Comparison of ENCODE assay signal across 28 cellular contexts in genomic region chr3:13157986-13158385, GRCh38.
"Had no signal": no experiment of that assay in that cellular context is flagged by ENCODE, and none has a peak within 500 bp of the region (broad histone marks: within the 10 kb centered on the region; RNA-seq: fewer than 3 reads in every experiment).

No MANE protein-coding gene starts in this region.

- ATAC-seq: activated naive CD8-positive, alpha-beta T cell treated with anti-CD3 and anti-CD28 coated beads, Interleukin-2, amount 50 U/mL, for 24 hours; activated T-cell treated with anti-CD3 and anti-CD28 coated beads, Interleukin-2, amount 50 U/mL, for 4 hours; Panc1 had no signal

- H3K27ac ChIP-seq: VCaP had no signal

- DNase-seq: activated B cell treated with CpG ODN at 0.5 μM for 24 hours; activated CD4-positive, alpha-beta memory T cell treated with anti-CD3 and anti-CD28 coated beads for 36 hours; activated CD4-positive, alpha-beta T cell treated with anti-CD3 and anti-CD28 coated beads for 4 hours; activated CD4-positive, alpha-beta T cell treated with anti-CD3 and anti-CD28 coated beads, Interleukin-2, amount 50 U/mL, for 1 hour; activated CD4-positive, CD25-positive, alpha-beta regulatory T cell treated with anti-CD3 and anti-CD28 coated beads, Interleukin-2, amount 50 U/mL, for 72 hours; activated CD8-positive, alpha-beta memory T cell treated with anti-CD3 and anti-CD28 coated beads, Interleukin-2, amount 50 U/mL, for 4 hours; activated gamma-delta T cell treated with Interleukin-2 at 50 U/mL for 16 hours; activated naive CD8-positive, alpha-beta T cell treated with anti-CD3 and anti-CD28 coated beads, Interleukin-2, amount 50 U/mL, for 24 hours; activated T-cell treated with anti-CD3 and anti-CD28 coated beads for 4 hours; activated T-cell treated with anti-CD3 and anti-CD28 coated beads, Interleukin-2, amount 50 U/mL, for 4 hours; cerebellar nuclear complex; Karpas-422; NCI-H1105; NCI-H1417 treated with DMSO at 0.1 percent for 48 hours; NCI-H187 treated with DMSO at 0.1 percent for 48 hours; NCI-H2081; NCI-H2171 treated with DMSO at 0.1 percent for 48 hours; NCI-H226; NCI-H446 treated with DMSO at 0.1 percent for 48 hours; NCI-H524 treated with DMSO at 0.1 percent for 48 hours; Right ventricle myocardium superior; RPMI8226; SW 1271; T-helper 1 cell; T-helper 2 cell; T-helper 9 cell had no signal
